In genomic region chr18:57423821-57424220, GRCh38 we compare ENCODE assay signal across 1 cellular context.
TF ChIP-seq lines count a peak whose summit lies in the region.

No MANE protein-coding gene starts in this region.

TF ChIP-seq in HepG2, 621 proteins besides CTCF, POLR2A, EP300 and RAD21 (continued from another document and continues in another):
- TF ChIP-seq ARID5B (CRISPR knock-in tag; IDR thresholded peaks at IDR 0.05): peak; percentile 95
- peak; percentile 71; the same call in 1 of the 2 replicates for TF ChIP-seq MLX (CRISPR knock-in tag; IDR thresholded peaks at IDR 0.05)
- no peak for TF ChIP-seq JARID2 (CRISPR knock-in tag; IDR thresholded peaks at IDR 0.05; ENCODE audit: insufficient replicate concordance)
- peak; percentile 56; the same call in 1 of the 2 replicates for TF ChIP-seq ELF3 (CRISPR knock-in tag; IDR thresholded peaks at IDR 0.05)
- peak; percentile 60; the same call in 1 of the 2 replicates for TF ChIP-seq ARNTL (CRISPR knock-in tag; IDR thresholded peaks at IDR 0.05)
- TF ChIP-seq MIXL1 (CRISPR knock-in tag; IDR thresholded peaks at IDR 0.05): peak; percentile 85
- peak; percentile 84 for TF ChIP-seq CEBPB (IDR thresholded peaks at IDR 0.05; ENCODE audit: borderline replicate concordance, low read depth, low read length)
- no peak for TF ChIP-seq ZNF225 (CRISPR knock-in tag; IDR thresholded peaks at IDR 0.05)
- no peak for TF ChIP-seq ZNF747 (CRISPR knock-in tag; IDR thresholded peaks at IDR 0.05; ENCODE audit: borderline replicate concordance)
- TF ChIP-seq KAT8 (CRISPR knock-in tag; IDR thresholded peaks at IDR 0.05): peak; percentile 57
- peak; percentile 91 for TF ChIP-seq PAXIP1 (CRISPR knock-in tag; conservative IDR thresholded peaks at IDR 0.05)
- no peak for TF ChIP-seq ZBTB21 (CRISPR knock-in tag; IDR thresholded peaks at IDR 0.05)
- TF ChIP-seq ZGPAT (CRISPR knock-in tag; IDR thresholded peaks at IDR 0.05): peak; percentile 64
- TF ChIP-seq TFE3 (CRISPR knock-in tag; IDR thresholded peaks at IDR 0.05): peak; percentile 70; the same call in 1 of the 2 replicates
- TF ChIP-seq ARID3A (IDR thresholded peaks at IDR 0.05; ENCODE audit: low read depth, low read length): peak; percentile 76
- peak; percentile 65 for TF ChIP-seq HDAC2 (CRISPR knock-in tag; IDR thresholded peaks at IDR 0.05)
- TF ChIP-seq HNF4G (IDR thresholded peaks at IDR 0.05; ENCODE audit: borderline replicate concordance, low read depth, low read length): peak; percentile 96
- TF ChIP-seq HNF4G (CRISPR knock-in tag; IDR thresholded peaks at IDR 0.05; ENCODE audit: borderline replicate concordance, low read depth): no peak
- peak; percentile 75 for TF ChIP-seq ISL2 (CRISPR knock-in tag; IDR thresholded peaks at IDR 0.05)
- TF ChIP-seq ATF1 (CRISPR knock-in tag; IDR thresholded peaks at IDR 0.05): peak; percentile 65; the same call in 1 of the 2 replicates
- TF ChIP-seq SOX5 (CRISPR knock-in tag; IDR thresholded peaks at IDR 0.05; ENCODE audit: borderline replicate concordance): peak; percentile 67; the same call in 1 of the 2 replicates
- peak; percentile 80; the same call in 1 of the 2 replicates for TF ChIP-seq AHDC1 (CRISPR knock-in tag; IDR thresholded peaks at IDR 0.05; ENCODE audit: borderline replicate concordance)
- no peak for TF ChIP-seq MED8 (CRISPR knock-in tag; IDR thresholded peaks at IDR 0.05; ENCODE audit: insufficient replicate concordance)
- no peak for TF ChIP-seq PHF5A (CRISPR knock-in tag; IDR thresholded peaks at IDR 0.05; ENCODE audit: low read depth, unreplicated experiment)
- TF ChIP-seq PATZ1 (CRISPR knock-in tag; IDR thresholded peaks at IDR 0.05): peak; percentile 19; the same call in 1 of the 2 replicates
- TF ChIP-seq SAP130 (CRISPR knock-in tag; IDR thresholded peaks at IDR 0.05; ENCODE audit: low read depth): peak; percentile 72
- TF ChIP-seq NR2F6 (IDR thresholded peaks at IDR 0.05): peak; percentile 68
- peak; percentile 64 for TF ChIP-seq NR2F6 (CRISPR knock-in tag; IDR thresholded peaks at IDR 0.05)
- peak; percentile 85 for TF ChIP-seq CEBPG (CRISPR knock-in tag; IDR thresholded peaks at IDR 0.05)
- TF ChIP-seq KDM1A (CRISPR knock-in tag; IDR thresholded peaks at IDR 0.05): 0 out of 2 replicates have a peak, but pooled peaks have one; percentile 32
- TF ChIP-seq SOX6 (IDR thresholded peaks at IDR 0.05): no peak
- TF ChIP-seq SOX6 (CRISPR knock-in tag; IDR thresholded peaks at IDR 0.05): peak; percentile 49; the same call in 1 of the 2 replicates
- peak; percentile 88 for TF ChIP-seq RARA (CRISPR knock-in tag; IDR thresholded peaks at IDR 0.05)
- TF ChIP-seq FOXO1 (CRISPR knock-in tag; IDR thresholded peaks at IDR 0.05): peak; percentile 27; the same call in 1 of the 2 replicates
- peak; percentile 86; the same call in 1 of the 2 replicates for TF ChIP-seq HMG20A (CRISPR knock-in tag; IDR thresholded peaks at IDR 0.05; ENCODE audit: borderline replicate concordance)
- no peak for TF ChIP-seq SUZ12 (IDR thresholded peaks at IDR 0.05; ENCODE audit: low read depth, low read length)
- peak; percentile 67 for TF ChIP-seq RXRB (CRISPR knock-in tag; IDR thresholded peaks at IDR 0.05; ENCODE audit: borderline replicate concordance)
- peak; percentile 73 for TF ChIP-seq RCOR2 (CRISPR knock-in tag; IDR thresholded peaks at IDR 0.05)
- peak; percentile 58 for TF ChIP-seq MED1 (CRISPR knock-in tag; IDR thresholded peaks at IDR 0.05)
- TF ChIP-seq SMAD3 (CRISPR knock-in tag; IDR thresholded peaks at IDR 0.05): 0 out of 2 replicates have a peak, but pooled peaks have one; percentile 52
- peak; percentile 26; the same call in 1 of the 2 replicates for TF ChIP-seq ZNF331 (CRISPR knock-in tag; IDR thresholded peaks at IDR 0.05)
- peak; percentile 78; the same call in 1 of the 2 replicates for TF ChIP-seq SIX1 (CRISPR knock-in tag; IDR thresholded peaks at IDR 0.05; ENCODE audit: borderline replicate concordance)
- no peak for TF ChIP-seq ZNF572 (CRISPR knock-in tag; IDR thresholded peaks at IDR 0.05)
